Comparison of ENCODE assay signal across 1 cellular context in the genomic region with DNA sequence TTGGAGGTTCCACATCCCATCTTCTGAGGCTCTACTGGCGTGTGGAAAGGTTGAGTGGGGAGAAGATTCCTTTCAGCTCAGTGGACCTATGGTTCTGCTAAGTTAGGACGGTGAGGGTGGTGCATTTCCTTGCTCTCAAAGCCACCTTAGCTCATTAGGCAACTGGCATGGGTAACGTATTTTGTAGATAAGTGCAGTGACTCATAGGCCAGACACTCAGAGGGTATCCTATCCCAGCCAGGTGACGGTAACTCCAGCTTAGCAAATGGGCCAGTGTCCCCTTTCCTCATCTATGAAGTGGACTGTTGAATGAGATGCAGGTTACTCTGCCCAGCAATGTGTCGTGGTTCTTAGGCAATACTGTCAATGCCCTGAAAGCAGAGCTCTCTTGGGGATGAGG.
TF ChIP-seq lines count a peak whose summit lies in the region.

No MANE protein-coding gene starts in this region.

TF ChIP-seq in IMR-90, 13 proteins besides CTCF, POLR2A, EP300 and RAD21 (continued from another document):
- TF ChIP-seq, protein P1, sequence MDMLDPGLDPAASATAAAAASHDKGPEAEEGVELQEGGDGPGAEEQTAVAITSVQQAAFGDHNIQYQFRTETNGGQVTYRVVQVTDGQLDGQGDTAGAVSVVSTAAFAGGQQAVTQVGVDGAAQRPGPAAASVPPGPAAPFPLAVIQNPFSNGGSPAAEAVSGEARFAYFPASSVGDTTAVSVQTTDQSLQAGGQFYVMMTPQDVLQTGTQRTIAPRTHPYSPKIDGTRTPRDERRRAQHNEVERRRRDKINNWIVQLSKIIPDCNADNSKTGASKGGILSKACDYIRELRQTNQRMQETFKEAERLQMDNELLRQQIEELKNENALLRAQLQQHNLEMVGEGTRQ (IDR thresholded peaks at IDR 0.05; ENCODE audit: low read depth, low read length) = no peak
- no peak for TF ChIP-seq NFE2L2 (IDR thresholded peaks at IDR 0.05; ENCODE audit: low read depth, low read length)
